In the genomic region with DNA sequence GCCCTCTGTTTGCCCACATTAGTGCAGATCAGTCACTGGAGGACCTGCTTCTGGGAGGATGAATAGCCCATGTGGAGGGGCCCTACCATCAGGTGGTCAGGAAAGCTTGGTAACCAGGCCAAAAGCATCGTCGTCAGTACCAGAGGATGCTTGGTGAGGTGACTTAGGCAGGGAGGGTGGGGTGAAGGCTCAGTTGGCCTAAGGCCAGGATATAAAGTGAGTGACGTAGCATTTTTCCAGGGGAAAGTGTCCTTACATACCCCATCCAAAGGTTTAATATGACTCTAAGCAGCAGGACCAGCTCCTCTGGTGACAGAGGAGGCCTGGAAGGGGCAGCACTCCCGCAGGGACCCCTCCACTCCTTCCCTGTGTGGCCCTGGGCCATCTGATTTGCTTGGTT, we compare ENCODE assay signal across 17 cellular contexts.
"Had no signal": no experiment of that assay in that cellular context is flagged by ENCODE, and none has a peak within 500 bp of the region (broad histone marks: within the 10 kb centered on the region; RNA-seq: fewer than 3 reads in every experiment).

No MANE protein-coding gene starts in this region.

- H3K36me3 Mint-ChIP-seq: activated naive CD4-positive, alpha-beta T cell treated with anti-CD3 and anti-CD28 coated beads, Interleukin-2, amount 10 ng/mL, durations not matched to agents 7 days and 5 days; naive B cell had no signal

- H3K4me3 ChIP-seq: cardiac muscle cell, gastroesophageal sphincter, lung, upper lobe of left lung had no signal

- H3K4me3 Mint-ChIP-seq: activated CD4-positive, alpha-beta T cell treated with anti-CD3 and anti-CD28 coated beads, Interleukin-2, amount 10 ng/mL, durations not matched to agents 24 days and 14 days; activated CD8-positive, alpha-beta T cell treated with anti-CD3 and anti-CD28 coated beads, Interleukin-2, amount 10 ng/mL, durations not matched to agents 7 days and 5 days; activated naive CD4-positive, alpha-beta T cell treated with anti-CD3 and anti-CD28 coated beads, Interleukin-2, amount 10 ng/mL, durations not matched to agents 7 days and 5 days had no signal

- H3K27me3 Mint-ChIP-seq: activated CD4-positive, alpha-beta T cell treated with anti-CD3 and anti-CD28 coated beads, Interleukin-2, amount 10 ng/mL, durations not matched to agents 24 days and 14 days; activated naive CD4-positive, alpha-beta T cell treated with anti-CD3 and anti-CD28 coated beads, Interleukin-2, amount 10 ng/mL, durations not matched to agents 7 days and 5 days; naive B cell had no signal

- DNase-seq: activated CD4-positive, alpha-beta T cell treated with anti-CD3 and anti-CD28 coated beads, Interleukin-2, amount 10 ng/mL, durations not matched to agents 24 days and 14 days; activated CD4-positive, CD25-positive, alpha-beta regulatory T cell; activated CD8-positive, alpha-beta T cell treated with anti-CD3 and anti-CD28 coated beads, Interleukin-2, amount 10 ng/mL, durations not matched to agents 7 days and 5 days; activated naive CD4-positive, alpha-beta T cell treated with anti-CD3 and anti-CD28 coated beads, Interleukin-2, amount 10 ng/mL, durations not matched to agents 7 days and 5 days; naive B cell; stimulated activated CD4-positive, alpha-beta T cell treated with anti-CD3 and anti-CD28 coated beads, Interleukin-15, amount 100 ng/mL, for 24 hours; stimulated activated CD4-positive, alpha-beta T cell treated with anti-CD3 and anti-CD28 coated beads, Interleukin-4, amount 100 ng/mL, for 1 hour; stimulated activated naive CD8-positive, alpha-beta T cell treated with anti-CD3 and anti-CD28 coated beads, Interleukin-15, Interleukin-2, amounts not matched to agents 100 U/mL and 50 U/mL, for 24 hours; T-helper 2 cell; upper lobe of left lung had no signal

- H3K36me3 ChIP-seq: cardiac muscle cell, gastroesophageal sphincter, upper lobe of left lung had no signal

- H3K27me3 ChIP-seq: cardiac muscle cell, gastroesophageal sphincter, upper lobe of left lung had no signal

- H3K9me3 ChIP-seq: gastroesophageal sphincter, upper lobe of left lung had no signal

- H3K27ac ChIP-seq: cardiac muscle cell, gastroesophageal sphincter, parathyroid adenoma, upper lobe of left lung had no signal

- H3K9me3 Mint-ChIP-seq: activated CD4-positive, alpha-beta T cell treated with anti-CD3 and anti-CD28 coated beads, Interleukin-2, amount 10 ng/mL, durations not matched to agents 24 days and 14 days; activated naive CD4-positive, alpha-beta T cell treated with anti-CD3 and anti-CD28 coated beads, Interleukin-2, amount 10 ng/mL, durations not matched to agents 7 days and 5 days; naive B cell had no signal

- H3K79me2 ChIP-seq: parathyroid adenoma had no signal

- H2AFZ ChIP-seq: parathyroid adenoma had no signal

- H3K9ac ChIP-seq: parathyroid adenoma had no signal

- FAIRE-seq: colon, islet of Langerhans, TTC549 had no signal

- H3K27ac Mint-ChIP-seq: activated CD4-positive, alpha-beta T cell treated with anti-CD3 and anti-CD28 coated beads, Interleukin-2, amount 10 ng/mL, durations not matched to agents 24 days and 14 days; activated CD8-positive, alpha-beta T cell treated with anti-CD3 and anti-CD28 coated beads, Interleukin-2, amount 10 ng/mL, durations not matched to agents 7 days and 5 days; activated naive CD4-positive, alpha-beta T cell treated with anti-CD3 and anti-CD28 coated beads, Interleukin-2, amount 10 ng/mL, durations not matched to agents 7 days and 5 days had no signal

- H3K4me1 ChIP-seq: gastroesophageal sphincter had no signal
